8 cellular contexts compared by ENCODE assay signal in the genomic region with DNA sequence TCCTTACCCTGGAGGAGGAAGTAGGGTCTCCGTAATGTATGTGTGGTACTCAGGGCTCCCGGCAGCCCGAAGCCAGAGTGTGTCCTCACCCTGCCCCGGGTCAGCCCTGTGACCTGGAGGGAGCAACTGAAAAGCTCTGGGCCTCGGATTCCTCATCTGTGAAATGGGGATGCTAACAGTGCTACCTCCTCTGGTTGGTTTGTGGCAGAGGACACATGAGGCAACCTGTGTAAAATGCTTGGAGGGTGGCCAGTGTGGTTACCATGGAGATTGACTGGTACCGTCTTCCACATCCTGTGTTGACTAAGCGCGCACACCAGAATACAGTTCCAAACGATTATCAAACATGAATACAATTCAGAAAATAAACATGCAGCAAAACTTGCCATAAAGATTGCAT.
DNase-seq lines count a peak whose midpoint lies in the region; FAIRE-seq and TF ChIP-seq lines count a peak whose summit lies in the region.

No MANE protein-coding gene starts in this region.

- TF ChIP-seq CTCF in Calu3 (IDR thresholded peaks at IDR 0.05; ENCODE audit: unreplicated experiment) (no peak), D721Med (IDR thresholded peaks at IDR 0.05; ENCODE audit: insufficient read depth, missing control alignments) (no peak)

- H3K36me3 Mint-ChIP-seq in stimulated activated naive CD8-positive, alpha-beta T cell treated with anti-CD3 and anti-CD28 coated beads, Interleukin-15, Interleukin-2, amounts not matched to agents 100 ng/mL and 50 ng/mL, for 24 hours (ENCODE audit: low read depth), result no peaks in the 10 kb centered on the region
- H3K36me3 Mint-ChIP-seq in Calu3 (ENCODE audit: insufficient read depth, unreplicated experiment), result no peaks in the 10 kb centered on the region

- no peaks in the 10 kb centered on the region for H3K27me3 Mint-ChIP-seq in stimulated activated naive CD8-positive, alpha-beta T cell treated with anti-CD3 and anti-CD28 coated beads, Interleukin-15, Interleukin-2, amounts not matched to agents 100 ng/mL and 50 ng/mL, for 24 hours
- no peaks in the 10 kb centered on the region for H3K27me3 Mint-ChIP-seq in Calu3 (ENCODE audit: unreplicated experiment)

- CTCF ChIA-PET in Calu3 (lab: Charles Lee), result no interaction called here

- H3K4me3 Mint-ChIP-seq in stimulated activated naive CD8-positive, alpha-beta T cell treated with anti-CD3 and anti-CD28 coated beads, Interleukin-15, Interleukin-2, amounts not matched to agents 100 ng/mL and 50 ng/mL, for 24 hours, result peak overlapping the region; percentile 67
- no peak overlapping the region for H3K4me3 Mint-ChIP-seq in Calu3 (ENCODE audit: low read depth, unreplicated experiment)

- BruUV-seq in Calu3 (replicated peaks; lab: Mats Ljungman, UMichigan), result no TSS peak

- peak overlapping the region; percentile 78 for H3K27ac Mint-ChIP-seq in stimulated activated naive CD8-positive, alpha-beta T cell treated with anti-CD3 and anti-CD28 coated beads, Interleukin-15, Interleukin-2, amounts not matched to agents 100 ng/mL and 50 ng/mL, for 24 hours
- no peak overlapping the region for H3K27ac Mint-ChIP-seq in Calu3 (ENCODE audit: unreplicated experiment)

- no peak for FAIRE-seq in D721Med (lab: Jason Lieb, UNC)

- intact Hi-C loops in Calu3 (cut with micrococcal nuclease; ENCODE audit: unreplicated experiment), result no loop called here

- H3K9me3 Mint-ChIP-seq in stimulated activated naive CD8-positive, alpha-beta T cell treated with anti-CD3 and anti-CD28 coated beads, Interleukin-15, Interleukin-2, amounts not matched to agents 100 ng/mL and 50 ng/mL, for 24 hours, result no peaks in the 10 kb centered on the region
- H3K9me3 Mint-ChIP-seq in Calu3 (ENCODE audit: low read depth, unreplicated experiment), result no peaks in the 10 kb centered on the region

- peak; percentile 9 for DNase-seq in NCI-H1436 (lab: John Stamatoyannopoulos, UW)
- no peak for DNase-seq in NCI-H1436 treated with DMSO at 0.1 percent for 48 hours (lab: John Stamatoyannopoulos, UW)
- peak; percentile 68 to 70 for DNase-seq in activated T-cell treated with anti-CD3 and anti-CD28 coated beads, Interleukin-2, amount 50 U/mL, for 48 hours
- DNase-seq in kidney tubule cell (ENCODE audit: low spot score), result peak; percentile 54
- DNase-seq in NCI-H526 treated with DMSO at 0.1 percent for 48 hours (lab: John Stamatoyannopoulos, UW), result no peak
- no peak for DNase-seq in Calu3
- no peak for DNase-seq in D721Med (ENCODE audit: insufficient read length, low spot score)

- H3K4me1 Mint-ChIP-seq in stimulated activated naive CD8-positive, alpha-beta T cell treated with anti-CD3 and anti-CD28 coated beads, Interleukin-15, Interleukin-2, amounts not matched to agents 100 ng/mL and 50 ng/mL, for 24 hours (ENCODE audit: low read depth), result peaks cover 61% of the 10 kb centered on the region
- H3K4me1 Mint-ChIP-seq in Calu3 (ENCODE audit: low read depth, unreplicated experiment), result peaks cover 19% of the 10 kb centered on the region

Comparison
In these comparisons a context has a peak if more than half of its experiments do, and no peak if none do; other contexts are left out.
1. DNase-seq: peak in NCI-H1436 (single experiment), activated T-cell treated with anti-CD3 and anti-CD28 coated beads, Interleukin-2, amount 50 U/mL, for 48 hours (2 of 2) and kidney tubule cell (single experiment); none in NCI-H1436 treated with DMSO at 0.1 percent for 48 hours (single experiment), NCI-H526 treated with DMSO at 0.1 percent for 48 hours (single experiment), Calu3 (single experiment) and D721Med (single experiment).